In genomic region chr4:7327341-7327885, GRCh38 we compare ENCODE assay signal across 1 cellular context.
TF ChIP-seq lines count a peak whose summit lies in the region.

No MANE protein-coding gene starts in this region.

TF ChIP-seq in WTC11, 78 proteins besides CTCF, POLR2A, EP300 and RAD21 (continued from another document):
- TF ChIP-seq ZNF512 (CRISPR knock-in tag; IDR thresholded peaks at IDR 0.05; ENCODE audit: borderline replicate concordance) (no peak), ZNF416 (CRISPR knock-in tag; IDR thresholded peaks at IDR 0.05) (no peak), NFYB (CRISPR knock-in tag; conservative IDR thresholded peaks at IDR 0.05; ENCODE audit: low read depth) (no peak), ZNF281 (CRISPR knock-in tag; IDR thresholded peaks at IDR 0.05) (no peak), JAZF1 (CRISPR knock-in tag; IDR thresholded peaks at IDR 0.05) (no peak), GRHL2 (CRISPR knock-in tag; IDR thresholded peaks at IDR 0.05; ENCODE audit: insufficient replicate concordance, severe bottlenecking) (no peak), PRDM15 (CRISPR knock-in tag; IDR thresholded peaks at IDR 0.05) (no peak), ZNF425 (CRISPR knock-in tag; conservative IDR thresholded peaks at IDR 0.05) (no peak), MLX (CRISPR knock-in tag; IDR thresholded peaks at IDR 0.05) (no peak)
